14 cellular contexts compared by ENCODE assay signal in the genomic region with DNA sequence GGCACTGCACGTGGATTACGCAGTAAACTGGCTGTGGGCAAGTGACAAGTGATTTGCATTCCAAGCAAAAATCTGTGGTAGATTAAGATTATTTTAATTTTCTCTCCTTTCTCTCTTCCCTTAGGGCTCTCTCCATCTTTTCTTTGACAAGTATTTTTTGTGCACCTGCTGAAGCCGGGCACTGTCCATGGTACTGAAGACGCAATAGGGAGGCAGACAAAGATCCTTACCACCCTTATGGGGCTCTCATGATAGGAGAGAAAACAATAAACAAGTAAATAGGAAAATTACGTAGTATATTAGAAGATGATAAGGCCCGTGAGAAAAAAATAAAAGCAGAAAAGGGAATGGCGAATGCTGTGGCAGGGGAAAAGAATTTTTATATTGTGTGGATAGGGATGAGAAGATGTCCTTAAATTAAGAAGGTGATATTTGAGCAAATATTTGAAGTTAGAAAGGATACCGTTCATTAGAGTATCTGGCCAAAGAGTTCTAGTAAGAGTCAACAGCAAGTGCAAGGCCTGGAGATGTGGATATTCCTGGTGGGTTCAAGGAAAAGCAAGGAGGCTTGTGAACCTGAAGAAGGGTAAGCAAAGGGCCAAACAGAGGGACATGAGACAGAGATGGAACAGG.
DNase-seq lines count a peak whose midpoint lies in the region; ATAC-seq and TF ChIP-seq lines count a peak whose summit lies in the region.
"Had no signal": no experiment of that assay in that cellular context is flagged by ENCODE, and none has a peak within 500 bp of the region (broad histone marks: within the 10 kb centered on the region; RNA-seq: fewer than 3 reads in every experiment).

No MANE protein-coding gene starts in this region.

- DNase-seq in A673 (ENCODE audit: low spot score) (peak; percentile 26), H9 (peak; percentile 32), SK-MEL-5 (ENCODE audit: low read depth, low spot score) (peak; percentile 12), fibroblast of the aortic adventitia (ENCODE audit: low read depth) (peak; percentile 1), pons (ENCODE audit: low spot score) (no peak), BE2C (no peak)
- DNase-seq: effector CD4-positive, alpha-beta T cell; left lung; NCI-H446; T-helper 17 cell had no signal

- in situ Hi-C loops in SK-MEL-5 (cut with HindIII; ENCODE audit: low pct_unique_long_range_greater_than_20kb, low sequenced_read_pairs): no loop called here

- WGBS in H9 (ENCODE audit: extremely low coverage, insufficient read length, low lambda C conversion rate): 100% methylated on average over 2 of the region's 8 CpGs

- H2AFZ ChIP-seq in H9 (ENCODE audit: low read length): no peak overlapping the region

- no peak overlapping the region for H3K4me3 Mint-ChIP-seq in H9
- H3K4me3 Mint-ChIP-seq: T-helper 17 cell had no signal

- no peaks in the 10 kb centered on the region for H3K79me1 ChIP-seq in H9 (ENCODE audit: insufficient read depth, low read depth, low read length, poor library complexity, severe bottlenecking)

- H2BK12ac ChIP-seq in H9 (ENCODE audit: insufficient read length, low read depth, low read length): no peak overlapping the region

- CTCF ChIA-PET in A673 (lab: Charles Lee): no interaction called here

- H3K27ac Mint-ChIP-seq in H9: no peak overlapping the region
- H3K27ac Mint-ChIP-seq: activated T-helper 2 cell treated with anti-CD3 and anti-CD28 coated beads, Interferon-gamma antibody, Interleukin-2, Interleukin-4, amounts not matched to agents 10 μg/mL and 5 μg/mL and 100 μg/mL, durations not matched to agents 14 hours and 24 hours and 36 hours; T-helper 17 cell had no signal

- no peak overlapping the region for H3K14ac ChIP-seq in H9 (ENCODE audit: insufficient read depth, low read length)

- H4K91ac ChIP-seq in H9 (ENCODE audit: insufficient read length, low read depth, low read length): no peak overlapping the region

- no peak overlapping the region for H3K9ac ChIP-seq in H9 (ENCODE audit: extremely low read depth, insufficient read length, low read length)

- H4K20me1 ChIP-seq in H9 (ENCODE audit: control insufficient read depth, insufficient read depth, insufficient read length): no peaks in the 10 kb centered on the region

- POLR2A ChIA-PET in A673 (lab: Charles Lee; ENCODE audit: low non-redundant PET): no interaction called here

- H2BK15ac ChIP-seq in H9 (ENCODE audit: low read depth, low read length): no peak overlapping the region

- H4K5ac ChIP-seq in H9 (ENCODE audit: insufficient read length, low read depth, low read length): no peak overlapping the region

- no peak overlapping the region for H2BK20ac ChIP-seq in H9 (ENCODE audit: low read depth, low read length, poor library complexity, severe bottlenecking)

- H3K4me1 Mint-ChIP-seq in H9: peaks cover 4 to 8% of the 10 kb centered on the region in 2 experiments; a peak in 3 of 4 replicates
- H3K4me1 Mint-ChIP-seq: T-helper 17 cell had no signal

- H3K4me3 ChIP-seq in A673 (ENCODE audit: low read depth, low read length, poor library complexity, severe bottlenecking) (no peak overlapping the region), fibroblast of the aortic adventitia (ENCODE audit: low read depth, low read length) (no peak overlapping the region), BE2C (ENCODE audit: low read depth, low read length) (no peak overlapping the region)
- H3K4me3 ChIP-seq: left lung, right atrium auricular region had no signal

- no peaks in the 10 kb centered on the region for H3K4me1 ChIP-seq in A673 (ENCODE audit: insufficient read depth, low read length, poor library complexity, severe bottlenecking)
- no peaks in the 10 kb centered on the region for H3K4me1 ChIP-seq in H9 (ENCODE audit: insufficient read depth, low read length)
- no peaks in the 10 kb centered on the region for H3K4me1 ChIP-seq in BE2C
- H3K4me1 ChIP-seq: left lung, right atrium auricular region had no signal

- H3K9me3 ChIP-seq in A673 (ENCODE audit: low read depth, low read length, poor library complexity, severe bottlenecking) (no peaks in the 10 kb centered on the region), H9 (ENCODE audit: control insufficient read depth, low read depth, low read length) (no peaks in the 10 kb centered on the region), BE2C (no peaks in the 10 kb centered on the region)
- H3K9me3 ChIP-seq: left lung, right atrium auricular region had no signal

- no peak overlapping the region for H3K4me2 ChIP-seq in H9 (ENCODE audit: insufficient read depth, insufficient read length, low read length)

- H3K23me2 ChIP-seq in H9 (ENCODE audit: insufficient read length, low read depth, low read length, poor library complexity, severe bottlenecking): no peaks in the 10 kb centered on the region

- no peaks in the 10 kb centered on the region for H3K79me2 ChIP-seq in H9 (ENCODE audit: insufficient read depth, low read length)

- H3K9me3 Mint-ChIP-seq in H9: no peaks in the 10 kb centered on the region; a peak in 1 of 5 replicates
- H3K9me3 Mint-ChIP-seq: activated T-helper 2 cell treated with anti-CD3 and anti-CD28 coated beads, Interferon-gamma antibody, Interleukin-2, Interleukin-4, amounts not matched to agents 10 μg/mL and 5 μg/mL and 100 μg/mL, durations not matched to agents 14 hours and 24 hours and 36 hours had no signal

- ATAC-seq in GM19035 (IDR thresholded peaks at IDR 0.05; ENCODE audit: unreplicated experiment) (no peak), HG03439 (IDR thresholded peaks at IDR 0.05; ENCODE audit: unreplicated experiment) (no peak)
- ATAC-seq: left lung, T-helper 17 cell had no signal

- H3K23ac ChIP-seq in H9 (ENCODE audit: insufficient read length, low read depth, low read length): no peak overlapping the region

- H3T11ph ChIP-seq in H9 (ENCODE audit: low read length): no peak overlapping the region

- H4K8ac ChIP-seq in H9 (replicated peaks; ENCODE audit: insufficient read length, low read depth, low read length): no peak overlapping the region

- no peak overlapping the region for H2AK5ac ChIP-seq in H9 (ENCODE audit: insufficient read length, low read length)

- no peaks in the 10 kb centered on the region; the same call in 1 of the 2 replicates for H3K27me3 Mint-ChIP-seq in H9 (ENCODE audit: low read depth)
- H3K27me3 Mint-ChIP-seq: T-helper 17 cell had no signal

- intact Hi-C loops in A673 (cut with micrococcal nuclease; ENCODE audit: unreplicated experiment): no loop called here

- TF ChIP-seq CTCF in A673 (conservative IDR thresholded peaks at IDR 0.05; ENCODE audit: low read depth, low read length) (no peak), H9 (conservative IDR thresholded peaks at IDR 0.05) (no peak), fibroblast of the aortic adventitia (IDR thresholded peaks at IDR 0.05; ENCODE audit: insufficient read depth, low read length) (no peak), BE2C (IDR thresholded peaks at IDR 0.05; ENCODE audit: low read depth, low read length) (no peak)

- H3K27ac ChIP-seq in A673 (ENCODE audit: low read depth, low read length, poor library complexity, severe bottlenecking) (no peak overlapping the region), H9 (ENCODE audit: insufficient read length, low read depth, low read length) (no peak overlapping the region)
- H3K27ac ChIP-seq: left lung, right atrium auricular region had no signal

- no peaks in the 10 kb centered on the region for H3K36me3 ChIP-seq in A673 (ENCODE audit: insufficient read depth, low read length, poor library complexity, severe bottlenecking)
- H3K36me3 ChIP-seq in BE2C: no peaks in the 10 kb centered on the region
- H3K36me3 ChIP-seq: left lung, right atrium auricular region had no signal

- BruUV-seq in A673 (replicated peaks; lab: Mats Ljungman, UMichigan): no TSS peak

- H2BK120ac ChIP-seq in H9 (ENCODE audit: low read depth, low read length, poor library complexity, severe bottlenecking): no peak overlapping the region

- H3K36me3 Mint-ChIP-seq in H9 (ENCODE audit: insufficient read depth in 1 of 3, low read depth in 3 of 3): no peaks in the 10 kb centered on the region

- no peak overlapping the region for H3K56ac ChIP-seq in H9 (ENCODE audit: insufficient read length, low read depth, low read length)

- H3K27me3 ChIP-seq in A673 (replicated peaks; ENCODE audit: insufficient read depth, low read depth, low read length, poor library complexity): peaks cover 4% of the 10 kb centered on the region
- no peaks in the 10 kb centered on the region for H3K27me3 ChIP-seq in H9 (ENCODE audit: insufficient read depth, low read length)
- H3K27me3 ChIP-seq in BE2C: no peaks in the 10 kb centered on the region
- H3K27me3 ChIP-seq: left lung, right atrium auricular region had no signal

- H3K4ac ChIP-seq in H9 (ENCODE audit: low read depth, low read length): no peak overlapping the region

- no peak overlapping the region for H3K18ac ChIP-seq in H9 (ENCODE audit: insufficient read length, low read depth, low read length)

- no peak overlapping the region for H2BK5ac ChIP-seq in H9 (ENCODE audit: insufficient read length, low read length)

Comparison
In these comparisons a context has a peak if more than half of its experiments do, and no peak if none do; other contexts are left out.
1. DNase-seq: peak in A673 (single experiment), H9 (single experiment), SK-MEL-5 (single experiment) and fibroblast of the aortic adventitia (single experiment); none in pons (single experiment) and BE2C (single experiment).